2 cellular contexts compared by ENCODE assay signal in genomic region chr7:158891922-158892321, GRCh38.
A peak's percentile ranks its signal among the peaks of the same experiment; 100 is the strongest.
TF ChIP-seq lines count a peak whose summit lies in the region.

No MANE protein-coding gene starts in this region.

TF ChIP-seq in liver, 16 proteins besides CTCF, POLR2A, EP300 and RAD21:
- peak; percentile 11 to 15 for TF ChIP-seq HNF4A (conservative IDR thresholded peaks at IDR 0.05)
- peak in 1 of 2 donors; percentile 9 for TF ChIP-seq RXRA (IDR thresholded peaks at IDR 0.05)
- TF ChIP-seq SP1 (IDR thresholded peaks at IDR 0.05), result no peak
- no peak for TF ChIP-seq TAF1 (conservative IDR thresholded peaks at IDR 0.05)
TF ChIP-seq in liver: peak in this region for 2.

TF ChIP-seq in HepG2, 621 proteins besides CTCF, POLR2A, EP300 and RAD21:
- no peak for TF ChIP-seq REXO4 (CRISPR knock-in tag; IDR thresholded peaks at IDR 0.05; ENCODE audit: borderline replicate concordance)
- TF ChIP-seq MNT (IDR thresholded peaks at IDR 0.05), result no peak
- no peak for TF ChIP-seq JUND (CRISPR knock-in tag; IDR thresholded peaks at IDR 0.05)
- TF ChIP-seq CEBPZ (IDR thresholded peaks at IDR 0.05; ENCODE audit: low read length), result no peak
- no peak for TF ChIP-seq CHD2 (IDR thresholded peaks at IDR 0.05; ENCODE audit: low read depth, low read length)
- no peak for TF ChIP-seq ZMYM3 (CRISPR knock-in tag; IDR thresholded peaks at IDR 0.05)
- TF ChIP-seq ZHX2 (IDR thresholded peaks at IDR 0.05; ENCODE audit: low read depth), result no peak
- no peak for TF ChIP-seq ZHX2 (CRISPR knock-in tag; IDR thresholded peaks at IDR 0.05; ENCODE audit: borderline replicate concordance)
TF ChIP-seq in HepG2: peak in this region for 0.
